1 cellular context compared by ENCODE assay signal in the genomic region with DNA sequence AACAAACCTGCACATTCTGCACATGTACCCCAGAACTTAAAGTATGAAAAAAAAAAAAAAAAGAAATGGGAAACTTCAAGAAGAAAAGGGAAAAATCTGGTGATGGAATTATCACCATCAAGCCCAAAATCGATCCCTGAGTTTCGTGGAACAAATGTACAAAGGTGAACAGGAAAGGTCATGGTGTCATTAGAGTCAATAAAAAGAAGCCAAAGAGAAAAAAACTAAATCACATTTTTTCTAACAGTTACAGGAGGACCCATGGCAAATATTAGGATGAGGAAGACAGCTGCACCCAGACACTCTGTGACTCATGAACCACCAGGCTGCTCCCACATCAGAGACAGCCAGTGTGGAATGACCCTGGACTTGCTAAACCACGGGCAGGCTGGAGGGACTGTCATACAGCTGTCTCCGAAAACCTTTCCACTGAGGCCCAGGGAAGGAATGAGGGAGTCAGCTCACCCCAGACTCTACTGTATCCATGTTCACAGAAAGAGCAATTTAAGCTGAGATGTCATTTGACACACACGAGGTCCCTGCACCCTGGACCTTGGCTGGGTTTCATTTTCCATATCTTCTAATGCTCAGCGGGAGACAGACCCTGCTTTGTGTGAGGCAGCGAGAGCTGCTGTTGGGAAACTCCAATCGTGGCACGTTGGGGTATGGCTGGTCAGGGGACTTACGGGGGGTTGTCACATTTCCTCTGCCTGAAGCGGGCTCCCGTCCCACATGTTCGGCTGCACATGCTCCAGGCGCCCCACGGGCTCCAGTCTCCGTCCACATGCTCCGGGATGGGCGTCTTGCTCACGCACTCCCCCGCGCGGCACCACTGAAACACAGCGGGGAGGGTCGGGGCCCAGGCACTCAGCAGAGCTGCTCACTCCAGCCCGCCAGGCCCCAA.
TF ChIP-seq lines count a peak whose summit lies in the region.

No MANE protein-coding gene starts in this region.

TF ChIP-seq in HepG2, 621 proteins besides CTCF, POLR2A, EP300 and RAD21 (continued from another document and continues in another):
- TF ChIP-seq, protein P1, sequence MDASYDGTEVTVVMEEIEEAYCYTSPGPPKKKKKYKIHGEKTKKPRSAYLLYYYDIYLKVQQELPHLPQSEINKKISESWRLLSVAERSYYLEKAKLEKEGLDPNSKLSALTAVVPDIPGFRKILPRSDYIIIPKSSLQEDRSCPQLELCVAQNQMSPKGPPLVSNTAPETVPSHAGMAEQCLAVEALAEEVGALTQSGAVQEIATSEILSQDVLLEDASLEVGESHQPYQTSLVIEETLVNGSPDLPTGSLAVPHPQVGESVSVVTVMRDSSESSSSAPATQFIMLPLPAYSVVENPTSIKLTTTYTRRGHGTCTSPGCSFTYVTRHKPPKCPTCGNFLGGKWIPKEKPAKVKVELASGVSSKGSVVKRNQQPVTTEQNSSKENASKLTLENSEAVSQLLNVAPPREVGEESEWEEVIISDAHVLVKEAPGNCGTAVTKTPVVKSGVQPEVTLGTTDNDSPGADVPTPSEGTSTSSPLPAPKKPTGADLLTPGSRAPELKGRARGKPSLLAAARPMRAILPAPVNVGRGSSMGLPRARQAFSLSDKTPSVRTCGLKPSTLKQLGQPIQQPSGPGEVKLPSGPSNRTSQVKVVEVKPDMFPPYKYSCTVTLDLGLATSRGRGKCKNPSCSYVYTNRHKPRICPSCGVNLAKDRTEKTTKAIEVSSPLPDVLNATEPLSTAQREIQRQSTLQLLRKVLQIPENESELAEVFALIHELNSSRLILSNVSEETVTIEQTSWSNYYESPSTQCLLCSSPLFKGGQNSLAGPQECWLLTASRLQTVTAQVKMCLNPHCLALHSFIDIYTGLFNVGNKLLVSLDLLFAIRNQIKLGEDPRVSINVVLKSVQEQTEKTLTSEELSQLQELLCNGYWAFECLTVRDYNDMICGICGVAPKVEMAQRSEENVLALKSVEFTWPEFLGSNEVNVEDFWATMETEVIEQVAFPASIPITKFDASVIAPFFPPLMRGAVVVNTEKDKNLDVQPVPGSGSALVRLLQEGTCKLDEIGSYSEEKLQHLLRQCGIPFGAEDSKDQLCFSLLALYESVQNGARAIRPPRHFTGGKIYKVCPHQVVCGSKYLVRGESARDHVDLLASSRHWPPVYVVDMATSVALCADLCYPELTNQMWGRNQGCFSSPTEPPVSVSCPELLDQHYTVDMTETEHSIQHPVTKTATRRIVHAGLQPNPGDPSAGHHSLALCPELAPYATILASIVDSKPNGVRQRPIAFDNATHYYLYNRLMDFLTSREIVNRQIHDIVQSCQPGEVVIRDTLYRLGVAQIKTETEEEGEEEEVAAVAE (CRISPR knock-in tag; IDR thresholded peaks at IDR 0.05; ENCODE audit: borderline replicate concordance) = no peak
- 0 out of 2 replicates have a peak, but pooled peaks have one; percentile 64 for TF ChIP-seq ZNF558 (CRISPR knock-in tag; IDR thresholded peaks at IDR 0.05; ENCODE audit: borderline replicate concordance)
- TF ChIP-seq BORCS8-MEF2B (CRISPR knock-in tag; IDR thresholded peaks at IDR 0.05) = peak; percentile 77; the same call in 1 of the 2 replicates
- TF ChIP-seq, protein P2, sequence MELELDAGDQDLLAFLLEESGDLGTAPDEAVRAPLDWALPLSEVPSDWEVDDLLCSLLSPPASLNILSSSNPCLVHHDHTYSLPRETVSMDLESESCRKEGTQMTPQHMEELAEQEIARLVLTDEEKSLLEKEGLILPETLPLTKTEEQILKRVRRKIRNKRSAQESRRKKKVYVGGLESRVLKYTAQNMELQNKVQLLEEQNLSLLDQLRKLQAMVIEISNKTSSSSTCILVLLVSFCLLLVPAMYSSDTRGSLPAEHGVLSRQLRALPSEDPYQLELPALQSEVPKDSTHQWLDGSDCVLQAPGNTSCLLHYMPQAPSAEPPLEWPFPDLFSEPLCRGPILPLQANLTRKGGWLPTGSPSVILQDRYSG (CRISPR knock-in tag; IDR thresholded peaks at IDR 0.05) = peak; percentile 87; the same call in 1 of the 2 replicates
- TF ChIP-seq, protein P3, sequence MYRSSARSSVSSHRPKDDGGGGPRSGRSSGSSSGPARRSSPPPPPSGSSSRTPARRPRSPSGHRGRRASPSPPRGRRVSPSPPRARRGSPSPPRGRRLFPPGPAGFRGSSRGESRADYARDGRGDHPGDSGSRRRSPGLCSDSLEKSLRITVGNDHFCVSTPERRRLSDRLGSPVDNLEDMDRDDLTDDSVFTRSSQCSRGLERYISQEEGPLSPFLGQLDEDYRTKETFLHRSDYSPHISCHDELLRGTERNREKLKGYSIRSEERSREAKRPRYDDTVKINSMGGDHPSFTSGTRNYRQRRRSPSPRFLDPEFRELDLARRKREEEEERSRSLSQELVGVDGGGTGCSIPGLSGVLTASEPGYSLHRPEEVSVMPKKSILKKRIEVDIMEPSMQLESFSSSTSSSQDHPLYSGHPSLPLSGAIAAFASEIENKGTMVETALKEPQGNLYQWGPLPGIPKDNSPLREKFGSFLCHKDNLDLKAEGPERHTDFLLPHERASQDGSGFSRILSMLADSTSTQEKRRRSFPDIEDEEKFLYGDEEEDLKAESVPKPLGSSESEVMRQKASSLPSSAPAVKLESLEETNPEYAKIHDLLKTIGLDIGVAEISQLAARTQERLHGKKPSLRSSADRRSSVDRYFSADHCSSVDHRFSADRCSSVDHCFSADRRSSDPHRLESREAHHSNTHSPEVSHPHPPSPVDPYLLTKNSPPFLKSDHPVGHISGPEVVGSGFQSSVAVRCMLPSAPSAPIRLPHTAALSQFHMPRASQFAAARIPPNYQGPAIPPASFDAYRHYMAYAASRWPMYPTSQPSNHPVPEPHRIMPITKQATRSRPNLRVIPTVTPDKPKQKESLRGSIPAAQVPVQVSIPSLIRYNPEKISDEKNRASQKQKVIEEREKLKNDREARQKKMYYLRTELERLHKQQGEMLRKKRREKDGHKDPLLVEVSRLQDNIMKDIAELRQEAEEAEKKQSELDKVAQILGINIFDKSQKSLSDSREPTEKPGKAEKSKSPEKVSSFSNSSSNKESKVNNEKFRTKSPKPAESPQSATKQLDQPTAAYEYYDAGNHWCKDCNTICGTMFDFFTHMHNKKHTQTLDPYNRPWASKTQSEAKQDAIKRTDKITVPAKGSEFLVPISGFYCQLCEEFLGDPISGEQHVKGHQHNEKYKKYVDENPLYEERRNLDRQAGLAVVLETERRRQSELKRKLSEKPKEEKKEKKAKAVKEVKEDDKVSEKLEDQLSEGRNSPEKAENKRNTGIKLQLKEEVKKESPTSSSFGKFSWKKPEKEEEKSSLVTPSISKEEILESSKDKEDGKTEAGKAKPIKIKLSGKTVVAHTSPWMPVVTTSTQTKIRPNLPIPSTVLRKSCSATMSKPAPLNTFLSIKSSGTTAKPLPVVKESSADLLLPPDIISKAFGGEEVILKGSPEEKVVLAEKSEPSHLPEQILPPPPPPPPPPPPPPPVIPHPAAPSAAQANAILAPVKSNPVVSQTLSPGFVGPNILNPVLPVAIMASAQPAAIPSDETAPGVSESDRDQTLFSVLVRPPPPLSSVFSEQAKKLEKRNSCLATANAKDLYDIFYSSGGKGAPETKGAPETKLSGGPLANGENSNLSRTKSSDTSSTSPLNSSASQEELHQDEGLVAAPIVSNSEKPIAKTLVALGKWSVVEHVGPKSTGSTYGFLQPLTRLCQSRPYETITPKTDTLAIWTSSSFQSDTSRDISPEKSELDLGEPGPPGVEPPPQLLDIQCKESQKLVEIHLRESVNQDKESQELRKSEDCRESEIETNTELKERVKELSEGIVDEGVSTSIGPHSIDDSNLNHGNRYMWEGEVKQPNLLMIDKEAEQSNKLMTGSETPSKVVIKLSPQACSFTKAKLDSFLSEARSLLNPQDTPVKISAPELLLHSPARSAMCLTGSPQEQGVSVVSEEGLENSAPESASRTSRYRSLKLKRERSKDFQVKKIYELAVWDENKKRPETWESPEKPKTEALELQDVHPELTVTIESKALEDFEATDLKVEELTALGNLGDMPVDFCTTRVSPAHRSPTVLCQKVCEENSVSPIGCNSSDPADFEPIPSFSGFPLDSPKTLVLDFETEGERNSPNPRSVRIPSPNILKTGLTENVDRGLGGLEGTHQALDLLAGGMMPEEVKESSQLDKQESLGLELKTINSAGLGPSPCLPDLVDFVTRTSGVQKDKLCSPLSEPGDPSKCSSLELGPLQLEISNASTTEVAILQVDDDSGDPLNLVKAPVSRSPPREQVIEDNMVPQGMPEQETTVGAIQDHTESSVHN (CRISPR knock-in tag; IDR thresholded peaks at IDR 0.05) = no peak
- TF ChIP-seq WIZ (CRISPR knock-in tag; IDR thresholded peaks at IDR 0.05) = peak; percentile 94
- peak; percentile 79; the same call in 1 of the 2 replicates for TF ChIP-seq ZNF451 (CRISPR knock-in tag; IDR thresholded peaks at IDR 0.05)
- TF ChIP-seq ZSCAN21 (CRISPR knock-in tag; IDR thresholded peaks at IDR 0.05; ENCODE audit: borderline replicate concordance) = peak; percentile 90
- 0 out of 2 replicates have a peak, but pooled peaks have one; percentile 17 for TF ChIP-seq ELF1 (CRISPR knock-in tag; IDR thresholded peaks at IDR 0.05)
- TF ChIP-seq SMC3 (IDR thresholded peaks at IDR 0.05; ENCODE audit: low read length) = peak; percentile 4; the same call in 1 of the 2 replicates
- peak; percentile 24; the same call in 1 of the 2 replicates for TF ChIP-seq SMAD3 (CRISPR knock-in tag; IDR thresholded peaks at IDR 0.05)
- peak; percentile 59; the same call in 1 of the 2 replicates for TF ChIP-seq SAP130 (CRISPR knock-in tag; IDR thresholded peaks at IDR 0.05; ENCODE audit: low read depth)
- peak; percentile 52 for TF ChIP-seq SKI (IDR thresholded peaks at IDR 0.05; ENCODE audit: partially characterized antibody)
- TF ChIP-seq ZNF264 (CRISPR knock-in tag; IDR thresholded peaks at IDR 0.05) = no peak
- peak; percentile 64; the same call in 1 of the 2 replicates for TF ChIP-seq ARNTL (CRISPR knock-in tag; IDR thresholded peaks at IDR 0.05)
- TF ChIP-seq KLF13 (CRISPR knock-in tag; IDR thresholded peaks at IDR 0.05) = no peak
- TF ChIP-seq, protein P4, sequence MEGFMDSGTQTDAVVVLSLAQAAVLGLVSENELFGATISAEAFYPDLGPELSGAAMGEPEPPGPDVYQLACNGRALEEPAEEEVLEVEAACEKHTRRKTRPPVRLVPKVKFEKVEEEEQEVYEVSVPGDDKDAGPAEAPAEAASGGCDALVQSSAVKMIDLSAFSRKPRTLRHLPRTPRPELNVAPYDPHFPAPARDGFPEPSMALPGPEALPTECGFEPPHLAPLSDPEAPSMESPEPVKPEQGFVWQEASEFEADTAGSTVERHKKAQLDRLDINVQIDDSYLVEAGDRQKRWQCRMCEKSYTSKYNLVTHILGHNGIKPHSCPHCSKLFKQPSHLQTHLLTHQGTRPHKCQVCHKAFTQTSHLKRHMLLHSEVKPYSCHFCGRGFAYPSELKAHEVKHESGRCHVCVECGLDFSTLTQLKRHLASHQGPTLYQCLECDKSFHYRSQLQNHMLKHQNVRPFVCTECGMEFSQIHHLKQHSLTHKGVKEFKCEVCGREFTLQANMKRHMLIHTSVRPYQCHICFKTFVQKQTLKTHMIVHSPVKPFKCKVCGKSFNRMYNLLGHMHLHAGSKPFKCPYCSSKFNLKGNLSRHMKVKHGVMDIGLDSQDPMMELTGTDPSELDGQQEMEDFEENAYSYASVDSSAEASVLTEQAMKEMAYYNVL (CRISPR knock-in tag; IDR thresholded peaks at IDR 0.05; ENCODE audit: borderline replicate concordance) = peak; percentile 69
- no peak for TF ChIP-seq RBFOX2 (IDR thresholded peaks at IDR 0.05; ENCODE audit: low read depth, low read length)
- no peak for TF ChIP-seq SOX13 (IDR thresholded peaks at IDR 0.05)
- TF ChIP-seq SOX13 (CRISPR knock-in tag; conservative IDR thresholded peaks at IDR 0.05 in 1 of 2, IDR thresholded peaks at IDR 0.05 in 1 of 2) = peak in 1 of 2 experiments; percentile 17; a peak in 1 of 4 replicates
- TF ChIP-seq CBX1 (IDR thresholded peaks at IDR 0.05; ENCODE audit: low read depth) = no peak
- TF ChIP-seq, protein P5, sequence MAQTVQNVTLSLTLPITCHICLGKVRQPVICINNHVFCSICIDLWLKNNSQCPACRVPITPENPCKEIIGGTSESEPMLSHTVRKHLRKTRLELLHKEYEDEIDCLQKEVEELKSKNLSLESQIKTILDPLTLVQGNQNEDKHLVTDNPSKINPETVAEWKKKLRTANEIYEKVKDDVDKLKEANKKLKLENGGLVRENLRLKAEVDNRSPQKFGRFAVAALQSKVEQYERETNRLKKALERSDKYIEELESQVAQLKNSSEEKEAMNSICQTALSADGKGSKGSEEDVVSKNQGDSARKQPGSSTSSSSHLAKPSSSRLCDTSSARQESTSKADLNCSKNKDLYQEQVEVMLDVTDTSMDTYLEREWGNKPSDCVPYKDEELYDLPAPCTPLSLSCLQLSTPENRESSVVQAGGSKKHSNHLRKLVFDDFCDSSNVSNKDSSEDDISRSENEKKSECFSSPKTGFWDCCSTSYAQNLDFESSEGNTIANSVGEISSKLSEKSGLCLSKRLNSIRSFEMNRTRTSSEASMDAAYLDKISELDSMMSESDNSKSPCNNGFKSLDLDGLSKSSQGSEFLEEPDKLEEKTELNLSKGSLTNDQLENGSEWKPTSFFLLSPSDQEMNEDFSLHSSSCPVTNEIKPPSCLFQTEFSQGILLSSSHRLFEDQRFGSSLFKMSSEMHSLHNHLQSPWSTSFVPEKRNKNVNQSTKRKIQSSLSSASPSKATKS (CRISPR knock-in tag; IDR thresholded peaks at IDR 0.05) = no peak
- TF ChIP-seq, protein P6, sequence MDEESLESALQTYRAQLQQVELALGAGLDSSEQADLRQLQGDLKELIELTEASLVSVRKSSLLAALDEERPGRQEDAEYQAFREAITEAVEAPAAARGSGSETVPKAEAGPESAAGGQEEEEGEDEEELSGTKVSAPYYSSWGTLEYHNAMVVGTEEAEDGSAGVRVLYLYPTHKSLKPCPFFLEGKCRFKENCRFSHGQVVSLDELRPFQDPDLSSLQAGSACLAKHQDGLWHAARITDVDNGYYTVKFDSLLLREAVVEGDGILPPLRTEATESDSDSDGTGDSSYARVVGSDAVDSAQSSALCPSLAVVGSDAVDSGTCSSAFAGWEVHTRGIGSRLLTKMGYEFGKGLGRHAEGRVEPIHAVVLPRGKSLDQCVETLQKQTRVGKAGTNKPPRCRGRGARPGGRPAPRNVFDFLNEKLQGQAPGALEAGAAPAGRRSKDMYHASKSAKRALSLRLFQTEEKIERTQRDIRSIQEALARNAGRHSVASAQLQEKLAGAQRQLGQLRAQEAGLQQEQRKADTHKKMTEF (CRISPR knock-in tag; IDR thresholded peaks at IDR 0.05) = peak; percentile 71; the same call in 1 of the 2 replicates
- TF ChIP-seq MTF1 (CRISPR knock-in tag; IDR thresholded peaks at IDR 0.05) = peak; percentile 39; the same call in 1 of the 2 replicates
- TF ChIP-seq YEATS4 (CRISPR knock-in tag; IDR thresholded peaks at IDR 0.05; ENCODE audit: borderline replicate concordance) = no peak
- TF ChIP-seq, protein P7, sequence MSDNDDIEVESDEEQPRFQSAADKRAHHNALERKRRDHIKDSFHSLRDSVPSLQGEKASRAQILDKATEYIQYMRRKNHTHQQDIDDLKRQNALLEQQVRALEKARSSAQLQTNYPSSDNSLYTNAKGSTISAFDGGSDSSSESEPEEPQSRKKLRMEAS (IDR thresholded peaks at IDR 0.05) = peak; percentile 97
- TF ChIP-seq TP53 (CRISPR knock-in tag; conservative IDR thresholded peaks at IDR 0.05) = 0 out of 2 replicates have a peak, but pooled peaks have one; percentile 53
